8 cellular contexts compared by ENCODE assay signal in the genomic region with DNA sequence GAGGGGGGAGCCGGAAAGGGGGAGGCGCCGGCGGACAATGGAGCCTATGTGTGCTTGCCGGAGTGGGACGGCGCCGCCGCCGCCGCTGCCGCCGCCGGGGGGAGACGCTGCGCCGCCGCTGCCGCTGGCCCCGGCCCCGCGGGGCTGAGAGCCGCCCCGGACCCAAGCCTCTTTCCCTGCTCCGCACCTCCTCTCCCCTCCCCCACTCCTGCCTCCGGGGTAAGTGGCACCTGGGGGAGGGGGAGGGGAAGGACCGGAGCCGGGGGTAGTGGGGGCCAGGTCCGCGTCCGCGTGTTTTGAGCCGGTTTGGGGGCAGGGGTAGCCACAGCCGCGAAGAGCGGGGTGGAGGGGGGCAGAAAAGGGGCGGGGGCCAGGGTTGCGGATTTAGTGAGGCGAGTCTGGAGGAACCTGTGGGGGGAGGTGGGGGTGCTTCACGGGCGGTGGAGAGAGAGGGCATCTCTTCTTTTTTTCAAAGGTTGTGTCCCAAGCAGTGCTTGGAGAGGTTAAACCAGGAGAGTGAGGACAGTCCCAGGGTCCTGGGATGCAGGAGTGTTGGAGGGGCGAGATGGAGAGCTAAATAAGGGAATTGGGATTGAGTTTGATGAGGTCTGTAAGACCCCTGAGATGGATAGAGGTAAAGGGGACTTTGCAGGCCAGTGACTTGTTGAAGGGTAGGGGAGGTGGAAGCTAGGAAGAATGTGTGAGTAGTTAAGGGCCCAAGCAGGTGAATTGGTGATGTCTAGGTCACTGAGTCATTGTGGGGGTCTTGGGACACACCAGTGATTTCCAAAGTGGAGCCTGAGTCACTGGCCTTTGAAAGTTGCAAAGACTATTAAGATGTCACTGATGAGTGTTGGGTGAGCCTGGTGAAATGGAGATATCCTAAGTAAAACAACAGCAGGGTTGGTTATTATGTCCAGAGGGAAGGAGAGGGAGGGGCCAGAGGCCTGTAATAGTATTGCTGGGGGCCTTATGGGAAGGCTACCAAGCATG. TPM values are rescaled to one million over a fixed set of nuclear protein-coding genes. Genes with fewer than 3 reads are reported as not detected.
DNase-seq lines count a peak whose midpoint lies in the region; ATAC-seq and TF ChIP-seq lines count a peak whose summit lies in the region.

No MANE protein-coding gene starts in this region.

- peaks cover 12% of the 10 kb centered on the region for H3K4me1 ChIP-seq in SJSA1 (replicated peaks)

- H3K4me3 Mint-ChIP-seq in endothelial cell (ENCODE audit: unreplicated experiment) (peak overlapping the region; percentile 97), nephron progenitor cell (peak overlapping the region; percentile 92)

- H3K9me3 Mint-ChIP-seq in endothelial cell (ENCODE audit: unreplicated experiment) (no peaks in the 10 kb centered on the region), nephron progenitor cell (no peaks in the 10 kb centered on the region)

- TF ChIP-seq CTCF in endothelial cell (IDR thresholded peaks at IDR 0.05; ENCODE audit: unreplicated experiment): no peak
- no peak for TF ChIP-seq CTCF in nephron progenitor cell (IDR thresholded peaks at IDR 0.05)

- H3K36me3 Mint-ChIP-seq in endothelial cell (ENCODE audit: low read depth, unreplicated experiment) (no peaks in the 10 kb centered on the region), nephron progenitor cell (ENCODE audit: low read depth) (peaks cover 17% of the 10 kb centered on the region)

- peak; percentile 50 for DNase-seq in COLO829 (ENCODE audit: low spot score)
- peak; percentile 50 for DNase-seq in HCEC 1CT
- peak in 1 of 2 experiments; percentile 23 for DNase-seq in SJSA1 (ENCODE audit: low read depth in 1 of 2, low spot score in 2 of 2)
- no peak for DNase-seq in endothelial cell (ENCODE audit: low spot score)
- DNase-seq in nephron progenitor cell: no peak
- no peak for DNase-seq in cortex of kidney (lab: John Stamatoyannopoulos, UW)

- H3K27ac Mint-ChIP-seq in endothelial cell (ENCODE audit: unreplicated experiment) (peak overlapping the region; percentile 61), nephron progenitor cell (peak overlapping the region; percentile 96)

- H3K27me3 ChIP-seq in SJSA1 (replicated peaks): peaks cover 14% of the 10 kb centered on the region; the same call in 1 of the 2 replicates

- H3K4me1 Mint-ChIP-seq in endothelial cell (ENCODE audit: unreplicated experiment) (peaks cover 17% of the 10 kb centered on the region), nephron progenitor cell (peaks cover 44% of the 10 kb centered on the region)

- no peaks in the 10 kb centered on the region for H3K36me3 ChIP-seq in SJSA1

- H3K27ac ChIP-seq in SJSA1: no peak overlapping the region

- ATAC-seq in HG03039 (IDR thresholded peaks at IDR 0.05; ENCODE audit: unreplicated experiment) (no peak), GM18867 (IDR thresholded peaks at IDR 0.05; ENCODE audit: unreplicated experiment) (no peak)

- no peaks in the 10 kb centered on the region; the same call in 1 of the 2 replicates for H3K9me3 ChIP-seq in SJSA1 (replicated peaks)

- H3K4me3 ChIP-seq in SJSA1: peak overlapping the region; percentile 62

- H3K27me3 Mint-ChIP-seq in endothelial cell (ENCODE audit: unreplicated experiment): peaks cover 1% of the 10 kb centered on the region
- H3K27me3 Mint-ChIP-seq in nephron progenitor cell (ENCODE audit: low read depth, poor library complexity): no peaks in the 10 kb centered on the region

RNA-seq across cellular contexts. Expression of a gene that starts 59.1 kb away (rescaled TPM):
- 0.85 and 6.8 TPM in 2 replicates for total RNA-seq in SJSA1 (2014; rRNA removed; shearing (Covaris generic))
- total RNA-seq in endothelial cell (ENCODE audit: unreplicated experiment): 36.6 TPM

Comparison
In these comparisons a context has a peak if more than half of its experiments do, and no peak if none do; other contexts are left out.
1. DNase-seq: peak in COLO829 (single experiment) and HCEC 1CT (single experiment); none in endothelial cell (single experiment), nephron progenitor cell (single experiment) and cortex of kidney (single experiment).